Comparison of ENCODE assay signal across 38 cellular contexts in genomic region chr13:112029143-112029542, GRCh38. TPM values are rescaled to one million over a fixed set of nuclear protein-coding genes. Genes with fewer than 3 reads are reported as not detected.
"Had no signal": no experiment of that assay in that cellular context is flagged by ENCODE, and none has a peak within 500 bp of the region (broad histone marks: within the 10 kb centered on the region; RNA-seq: fewer than 3 reads in every experiment).

No MANE protein-coding gene starts in this region.

- H3K9ac ChIP-seq: KMS-11 had no signal

- H3K4me2 ChIP-seq: KMS-11 had no signal

- H3K4me3 ChIP-seq: MG63 had no signal

- H3K27me3 ChIP-seq: MG63 had no signal

- DNase-seq: Karpas-422, Kasumi-1, MG63, MM.1S, MV-4-11, NCI-H1048, NCI-H1092, NCI-H1092 treated with DMSO at 0.1 percent for 48 hours, NCI-H1105, NCI-H1105 treated with DMSO at 0.1 percent for 48 hours, NCI-H1417, NCI-H1417 treated with DMSO at 0.1 percent for 48 hours, NCI-H1436, NCI-H1436 treated with DMSO at 0.1 percent for 48 hours, NCI-H146, NCI-H1694, NCI-H1694 treated with DMSO at 0.1 percent for 48 hours, NCI-H187, NCI-H187 treated with DMSO at 0.1 percent for 48 hours, NCI-H1930, NCI-H2029, NCI-H2029 treated with DMSO at 0.1 percent for 48 hours, NCI-H2081 treated with DMSO at 0.1 percent for 48 hours, NCI-H2107, NCI-H2171, NCI-H2171 treated with DMSO at 0.1 percent for 48 hours, NCI-H2227 treated with DMSO at 0.1 percent for 48 hours, NCI-H226, NCI-H345, NCI-H446, NCI-H446 treated with DMSO at 0.1 percent for 48 hours, NCI-H510A, NCI-H510A treated with DMSO at 0.1 percent for 48 hours had no signal

- H3K27ac ChIP-seq: KMS-11 had no signal

- H3K9me3 ChIP-seq: MG63 had no signal

- H3K36me3 ChIP-seq: MG63 had no signal

RNA-seq across cellular contexts. Expression of gene SOX1, which starts 37.8 kb away (rescaled TPM):
- total RNA-seq: LHCN-M2, M059J, MCF 10A, NCI-H460 had no signal
